ENCODE assay signal across 14 cellular contexts in the genomic region with DNA sequence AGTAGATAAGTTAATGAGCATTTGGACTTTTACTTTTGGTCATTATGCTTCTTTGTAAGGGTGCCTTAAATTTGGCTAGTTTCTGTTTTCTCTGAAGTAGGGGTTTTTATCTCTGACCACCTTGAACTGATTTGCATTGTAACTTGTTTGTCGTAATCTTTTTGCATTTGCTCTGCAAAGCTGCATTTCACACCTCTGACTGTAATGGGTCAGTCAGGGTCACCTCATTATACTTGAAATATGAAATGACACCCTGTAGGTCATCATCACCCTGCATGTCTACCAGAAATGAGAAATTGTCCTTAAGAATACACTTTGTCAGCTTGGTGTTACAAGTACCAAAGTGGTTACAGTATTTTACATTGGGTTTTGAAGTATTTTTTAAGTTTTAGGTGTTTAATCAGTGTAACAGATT.
DNase-seq lines count a peak whose midpoint lies in the region; ATAC-seq and TF ChIP-seq lines count a peak whose summit lies in the region.
"Had no signal": no experiment of that assay in that cellular context is flagged by ENCODE, and none has a peak within 500 bp of the region (broad histone marks: within the 10 kb centered on the region; RNA-seq: fewer than 3 reads in every experiment).

No MANE protein-coding gene starts in this region.

- ATAC-seq in GM18858 (IDR thresholded peaks at IDR 0.05; ENCODE audit: unreplicated experiment): peak; percentile 87
- peak; percentile 81 for ATAC-seq in GM21447 (IDR thresholded peaks at IDR 0.05; ENCODE audit: unreplicated experiment)
- ATAC-seq in HG02973 (IDR thresholded peaks at IDR 0.05; ENCODE audit: unreplicated experiment): peak; percentile 75
- no peak for ATAC-seq in WTC11
- ATAC-seq: activated CD4-positive, CD25-positive, alpha-beta regulatory T cell treated with anti-CD3 and anti-CD28 coated beads, Interleukin-2, amount 50 U/mL, for 24 hours had no signal

- CTCF ChIA-PET in WTC11 (lab: Charles Lee): interaction anchor here (2.5 kb wide), 1 partner anchor 14 kb away, joined by 6 read pairs; no protein-coding TSS in a partner anchor

- TF ChIP-seq CTCF in WTC11 (IDR thresholded peaks at IDR 0.05): no peak

- peaks cover 14% of the 10 kb centered on the region for H3K36me3 Mint-ChIP-seq in WTC11
- H3K36me3 Mint-ChIP-seq: naive B cell had no signal

- peaks cover 15% of the 10 kb centered on the region for H3K9me3 Mint-ChIP-seq in WTC11

- H3K4me1 Mint-ChIP-seq in WTC11: peaks cover 58% of the 10 kb centered on the region
- H3K4me1 Mint-ChIP-seq: naive B cell had no signal

- peak overlapping the region; percentile 77 for H3K27ac Mint-ChIP-seq in WTC11
- H3K27ac Mint-ChIP-seq: naive B cell had no signal

- POLR2A ChIA-PET in WTC11 (lab: Charles Lee): no interaction called here

- DNase-seq in WTC11 (ENCODE audit: low spot score) (no peak), SW480 (ENCODE audit: low spot score) (no peak), AG20443 (ENCODE audit: low spot score) (no peak), NOMO-1 treated with dmso at 0.1 percent for 144 hours (lab: John Stamatoyannopoulos, UW; ENCODE audit: unreplicated experiment) (no peak)
- no peak for DNase-seq in activated naive CD4-positive, alpha-beta T cell treated with Interleukin-2 at 50 U/mL for 16 hours
- DNase-seq: C1 segment of cervical spinal cord, dorsolateral prefrontal cortex, foreskin fibroblast, naive B cell, NCI-H1436 treated with DMSO at 0.1 percent for 48 hours had no signal

- H3K27me3 Mint-ChIP-seq in WTC11 (ENCODE audit: low read depth): no peaks in the 10 kb centered on the region

- no peak overlapping the region for H3K4me3 Mint-ChIP-seq in WTC11
- H3K4me3 Mint-ChIP-seq: naive B cell had no signal

TF ChIP-seq in WTC11, 78 proteins besides CTCF, POLR2A, EP300 and RAD21:
- TF ChIP-seq, protein P1, sequence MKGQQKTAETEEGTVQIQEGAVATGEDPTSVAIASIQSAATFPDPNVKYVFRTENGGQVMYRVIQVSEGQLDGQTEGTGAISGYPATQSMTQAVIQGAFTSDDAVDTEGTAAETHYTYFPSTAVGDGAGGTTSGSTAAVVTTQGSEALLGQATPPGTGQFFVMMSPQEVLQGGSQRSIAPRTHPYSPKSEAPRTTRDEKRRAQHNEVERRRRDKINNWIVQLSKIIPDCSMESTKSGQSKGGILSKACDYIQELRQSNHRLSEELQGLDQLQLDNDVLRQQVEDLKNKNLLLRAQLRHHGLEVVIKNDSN (CRISPR knock-in tag; IDR thresholded peaks at IDR 0.05): no peak
- TF ChIP-seq, protein P2, sequence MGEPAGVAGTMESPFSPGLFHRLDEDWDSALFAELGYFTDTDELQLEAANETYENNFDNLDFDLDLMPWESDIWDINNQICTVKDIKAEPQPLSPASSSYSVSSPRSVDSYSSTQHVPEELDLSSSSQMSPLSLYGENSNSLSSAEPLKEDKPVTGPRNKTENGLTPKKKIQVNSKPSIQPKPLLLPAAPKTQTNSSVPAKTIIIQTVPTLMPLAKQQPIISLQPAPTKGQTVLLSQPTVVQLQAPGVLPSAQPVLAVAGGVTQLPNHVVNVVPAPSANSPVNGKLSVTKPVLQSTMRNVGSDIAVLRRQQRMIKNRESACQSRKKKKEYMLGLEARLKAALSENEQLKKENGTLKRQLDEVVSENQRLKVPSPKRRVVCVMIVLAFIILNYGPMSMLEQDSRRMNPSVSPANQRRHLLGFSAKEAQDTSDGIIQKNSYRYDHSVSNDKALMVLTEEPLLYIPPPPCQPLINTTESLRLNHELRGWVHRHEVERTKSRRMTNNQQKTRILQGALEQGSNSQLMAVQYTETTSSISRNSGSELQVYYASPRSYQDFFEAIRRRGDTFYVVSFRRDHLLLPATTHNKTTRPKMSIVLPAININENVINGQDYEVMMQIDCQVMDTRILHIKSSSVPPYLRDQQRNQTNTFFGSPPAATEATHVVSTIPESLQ (CRISPR knock-in tag; IDR thresholded peaks at IDR 0.05): no peak
- TF ChIP-seq RORB (CRISPR knock-in tag; IDR thresholded peaks at IDR 0.05) (no peak), CREM (CRISPR knock-in tag; IDR thresholded peaks at IDR 0.05) (no peak), FOXK1 (CRISPR knock-in tag; IDR thresholded peaks at IDR 0.05) (no peak), ZNF121 (CRISPR knock-in tag; IDR thresholded peaks at IDR 0.05) (no peak), OVOL2 (CRISPR knock-in tag; IDR thresholded peaks at IDR 0.05; ENCODE audit: borderline replicate concordance) (no peak)
- TF ChIP-seq, protein P3, sequence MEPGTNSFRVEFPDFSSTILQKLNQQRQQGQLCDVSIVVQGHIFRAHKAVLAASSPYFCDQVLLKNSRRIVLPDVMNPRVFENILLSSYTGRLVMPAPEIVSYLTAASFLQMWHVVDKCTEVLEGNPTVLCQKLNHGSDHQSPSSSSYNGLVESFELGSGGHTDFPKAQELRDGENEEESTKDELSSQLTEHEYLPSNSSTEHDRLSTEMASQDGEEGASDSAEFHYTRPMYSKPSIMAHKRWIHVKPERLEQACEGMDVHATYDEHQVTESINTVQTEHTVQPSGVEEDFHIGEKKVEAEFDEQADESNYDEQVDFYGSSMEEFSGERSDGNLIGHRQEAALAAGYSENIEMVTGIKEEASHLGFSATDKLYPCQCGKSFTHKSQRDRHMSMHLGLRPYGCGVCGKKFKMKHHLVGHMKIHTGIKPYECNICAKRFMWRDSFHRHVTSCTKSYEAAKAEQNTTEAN (CRISPR knock-in tag; IDR thresholded peaks at IDR 0.05): no peak
